Comparison of ENCODE assay signal across 1 cellular context in genomic region chr1:230123280-230124186, GRCh38.
A peak's percentile ranks its signal among the peaks of the same experiment; 100 is the strongest.
TF ChIP-seq lines count a peak whose summit lies in the region.

No MANE protein-coding gene starts in this region.

TF ChIP-seq in K562, 482 proteins besides CTCF, POLR2A, EP300 and RAD21 (continued from another document and continues in another):
- TF ChIP-seq TAF1 (IDR thresholded peaks at IDR 0.05; ENCODE audit: control insufficient read depth, extremely low read depth, insufficient read depth, low read length, severe bottlenecking) = no peak
- no peak for TF ChIP-seq CBX5 (IDR thresholded peaks at IDR 0.05; ENCODE audit: borderline replicate concordance, low read depth)
- no peak for TF ChIP-seq MTA1 (IDR thresholded peaks at IDR 0.05; ENCODE audit: borderline replicate concordance)
- TF ChIP-seq ZSCAN32 (CRISPR knock-in tag; IDR thresholded peaks at IDR 0.05) = no peak
- no peak for TF ChIP-seq THRAP3 (IDR thresholded peaks at IDR 0.05; ENCODE audit: borderline replicate concordance)
- TF ChIP-seq ZNF395 (CRISPR knock-in tag; IDR thresholded peaks at IDR 0.05) = no peak
- no peak for TF ChIP-seq TBP (optimal IDR thresholded peaks at IDR 0.05; ENCODE audit: low read depth, low read length)
- TF ChIP-seq SMAD3 (CRISPR knock-in tag; conservative IDR thresholded peaks at IDR 0.05) = no peak
- TF ChIP-seq POLR2B (IDR thresholded peaks at IDR 0.05; ENCODE audit: low read depth, partially characterized antibody) = no peak
- no peak for TF ChIP-seq HNRNPLL (IDR thresholded peaks at IDR 0.05; ENCODE audit: low read depth, low read length, poor library complexity, severe bottlenecking)
- no peak for TF ChIP-seq ZNF384 (IDR thresholded peaks at IDR 0.05; ENCODE audit: low read depth, low read length)
- TF ChIP-seq CCNT2 (IDR thresholded peaks at IDR 0.05; ENCODE audit: borderline replicate concordance, extremely low read depth, insufficient read length, low read depth, low read length) = no peak
- TF ChIP-seq ZC3H8 (IDR thresholded peaks at IDR 0.05) = no peak
- TF ChIP-seq ZNF699 (CRISPR knock-in tag; IDR thresholded peaks at IDR 0.05; ENCODE audit: insufficient replicate concordance) = no peak
- no peak for TF ChIP-seq KAT8 (IDR thresholded peaks at IDR 0.05; ENCODE audit: low read depth)
- TF ChIP-seq EZH2 (IDR thresholded peaks at IDR 0.05; ENCODE audit: borderline replicate concordance, low read depth, low read length) = no peak
- TF ChIP-seq EP400 (IDR thresholded peaks at IDR 0.05) = 0 out of 2 replicates have a peak, but pooled peaks have one; percentile 20
- no peak for TF ChIP-seq ZNF57 (CRISPR knock-in tag; IDR thresholded peaks at IDR 0.05)
- 0 out of 2 replicates have a peak, but pooled peaks have one; percentile 19 for TF ChIP-seq FOSL1 (tag; conservative IDR thresholded peaks at IDR 0.05)
- TF ChIP-seq SMARCC2 (IDR thresholded peaks at IDR 0.05; ENCODE audit: low read depth) = no peak
- TF ChIP-seq CBFA2T3 (IDR thresholded peaks at IDR 0.05) = peak; percentile 28; the same call in 1 of the 2 replicates
- peak; percentile 86 for TF ChIP-seq TFE3 (CRISPR knock-in tag; IDR thresholded peaks at IDR 0.05)
- no peak for TF ChIP-seq ETV6 (IDR thresholded peaks at IDR 0.05; ENCODE audit: borderline replicate concordance in 1 of 2, low read depth in 2 of 2, low read length in 1 of 2)
- TF ChIP-seq ETV6 (CRISPR knock-in tag; IDR thresholded peaks at IDR 0.05; ENCODE audit: borderline replicate concordance) = no peak
- TF ChIP-seq CEBPG (CRISPR knock-in tag; IDR thresholded peaks at IDR 0.05) = no peak
- TF ChIP-seq CEBPG (tag; conservative IDR thresholded peaks at IDR 0.05 in 1 of 2, IDR thresholded peaks at IDR 0.05 in 1 of 2) = no peak
- TF ChIP-seq CHAMP1 (IDR thresholded peaks at IDR 0.05) = no peak
- no peak for TF ChIP-seq GTF2A2 (tag; IDR thresholded peaks at IDR 0.05)
- no peak for TF ChIP-seq ZNF444 (CRISPR knock-in tag; IDR thresholded peaks at IDR 0.05)
- no peak for TF ChIP-seq RB1 (IDR thresholded peaks at IDR 0.05; ENCODE audit: low read depth)
- no peak for TF ChIP-seq LARP7 (IDR thresholded peaks at IDR 0.05)
- TF ChIP-seq ZNF224 (CRISPR knock-in tag; IDR thresholded peaks at IDR 0.05) = no peak
- no peak for TF ChIP-seq PHB2 (IDR thresholded peaks at IDR 0.05; ENCODE audit: low read depth)
- no peak for TF ChIP-seq ZBTB12 (CRISPR knock-in tag; IDR thresholded peaks at IDR 0.05)
- no peak for TF ChIP-seq MAFK (IDR thresholded peaks at IDR 0.05; ENCODE audit: low read length)
- TF ChIP-seq KAT2B (IDR thresholded peaks at IDR 0.05; ENCODE audit: low read depth, low read length) = no peak
- no peak for TF ChIP-seq CAMTA2 (CRISPR knock-in tag; conservative IDR thresholded peaks at IDR 0.05)
- TF ChIP-seq CHD4 (IDR thresholded peaks at IDR 0.05; ENCODE audit: insufficient read depth, insufficient replicate concordance, low read depth, low read length, poor library complexity, severe bottlenecking) = no peak
- no peak for TF ChIP-seq ZNF23 (CRISPR knock-in tag; IDR thresholded peaks at IDR 0.05)
- TF ChIP-seq ZBTB34 (CRISPR knock-in tag; IDR thresholded peaks at IDR 0.05) = no peak
- TF ChIP-seq JUN (IDR thresholded peaks at IDR 0.05; ENCODE audit: borderline replicate concordance, low read depth, low read length) = no peak
- no peak for TF ChIP-seq JUN (CRISPR knock-in tag; IDR thresholded peaks at IDR 0.05; ENCODE audit: borderline replicate concordance)
- TF ChIP-seq MLX (CRISPR knock-in tag; conservative IDR thresholded peaks at IDR 0.05) = no peak
- no peak for TF ChIP-seq ZNF165 (CRISPR knock-in tag; IDR thresholded peaks at IDR 0.05; ENCODE audit: borderline replicate concordance)
- no peak for TF ChIP-seq FUS (optimal IDR thresholded peaks at IDR 0.05; ENCODE audit: low read depth, low read length)
- no peak for TF ChIP-seq SPI1 (IDR thresholded peaks at IDR 0.05; ENCODE audit: borderline replicate concordance, low read depth, low read length)
- TF ChIP-seq HMGXB4 (CRISPR knock-in tag; IDR thresholded peaks at IDR 0.05) = no peak
- no peak for TF ChIP-seq IRF2 (CRISPR knock-in tag; IDR thresholded peaks at IDR 0.05)
- TF ChIP-seq NR2C2 (CRISPR knock-in tag; IDR thresholded peaks at IDR 0.05) = no peak
- peak; percentile 73 for TF ChIP-seq NR2C2 (tag; IDR thresholded peaks at IDR 0.05)
- TF ChIP-seq ZNF121 (CRISPR knock-in tag; conservative IDR thresholded peaks at IDR 0.05) = no peak
- no peak for TF ChIP-seq ILK (tag; IDR thresholded peaks at IDR 0.05; ENCODE audit: borderline replicate concordance, low read depth)
- no peak for TF ChIP-seq ZNF232 (CRISPR knock-in tag; IDR thresholded peaks at IDR 0.05)
- TF ChIP-seq ZNF707 (CRISPR knock-in tag; conservative IDR thresholded peaks at IDR 0.05) = no peak
- TF ChIP-seq IRF9 (tag; IDR thresholded peaks at IDR 0.05) = no peak
- no peak for TF ChIP-seq NFXL1 (CRISPR knock-in tag; IDR thresholded peaks at IDR 0.05)
- TF ChIP-seq RFX5 (IDR thresholded peaks at IDR 0.05; ENCODE audit: low read depth, low read length) = no peak
- TF ChIP-seq NUFIP1 (IDR thresholded peaks at IDR 0.05; ENCODE audit: partially characterized antibody) = no peak
- no peak for TF ChIP-seq CCAR2 (IDR thresholded peaks at IDR 0.05; ENCODE audit: low read depth, low read length)
- peak; percentile 15; the same call in 1 of the 2 replicates for TF ChIP-seq KLF13 (tag; IDR thresholded peaks at IDR 0.05; ENCODE audit: borderline replicate concordance, low read depth)
- no peak for TF ChIP-seq PURB (CRISPR knock-in tag; IDR thresholded peaks at IDR 0.05; ENCODE audit: low read depth)
- TF ChIP-seq NR2C1 (IDR thresholded peaks at IDR 0.05) = 0 out of 2 replicates have a peak, but pooled peaks have one; percentile 35
- peak; percentile 41 for TF ChIP-seq NR2C1 (tag; IDR thresholded peaks at IDR 0.05)
- no peak for TF ChIP-seq LCOR (CRISPR knock-in tag; IDR thresholded peaks at IDR 0.05)
- TF ChIP-seq NFATC3 (IDR thresholded peaks at IDR 0.05) = no peak
- no peak for TF ChIP-seq FOXO4 (CRISPR knock-in tag; IDR thresholded peaks at IDR 0.05)
- no peak for TF ChIP-seq FOXP1 (CRISPR knock-in tag; IDR thresholded peaks at IDR 0.05)
